ENCODE assay signal across 8 cellular contexts in the genomic region with DNA sequence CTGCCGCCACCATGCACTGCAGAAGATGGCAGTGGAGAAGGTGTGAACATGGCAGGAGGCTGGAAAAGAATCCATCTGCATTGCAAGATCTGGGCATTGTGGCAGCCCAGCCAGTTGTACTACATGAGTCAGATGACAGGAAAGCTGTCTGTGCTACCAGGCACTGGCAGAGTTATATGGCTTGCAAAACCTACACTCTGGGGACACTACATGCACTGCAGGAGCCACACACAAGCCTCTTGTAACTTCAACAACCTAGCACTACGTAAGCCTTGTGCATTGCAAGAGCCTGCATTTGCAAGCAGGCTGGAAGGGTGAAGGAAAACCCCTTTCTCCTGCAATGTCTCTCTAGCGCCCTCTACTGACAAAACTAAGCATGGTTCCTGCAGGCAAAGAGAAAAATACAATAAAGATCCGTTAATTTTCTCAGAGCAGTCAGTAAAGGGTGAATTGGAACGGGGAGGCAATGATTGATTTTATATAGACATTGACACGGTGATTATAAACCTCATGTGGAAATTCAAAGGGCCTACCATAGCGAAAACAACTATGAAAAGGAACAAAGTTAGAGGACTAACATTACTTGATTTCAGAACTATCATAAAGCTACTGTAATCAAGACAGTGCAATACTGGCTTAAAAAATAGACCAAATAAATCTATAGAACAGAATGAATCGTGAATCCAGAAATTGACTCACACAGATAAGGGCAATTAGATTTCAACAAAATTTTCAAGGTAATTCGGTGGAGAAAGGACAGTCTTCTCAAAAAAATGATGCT. TPM values are rescaled to one million over a fixed set of nuclear protein-coding genes. Genes with fewer than 3 reads are reported as not detected.
DNase-seq lines count a peak whose midpoint lies in the region; ATAC-seq, FAIRE-seq and TF ChIP-seq lines count a peak whose summit lies in the region.

No MANE protein-coding gene starts in this region.

- DNase-seq in Calu3 (peak; percentile 66), NOMO-1 (lab: John Stamatoyannopoulos, UW; ENCODE audit: unreplicated experiment in 2 of 2) (peak; percentile 67 to 80), esophagus squamous epithelium (lab: John Stamatoyannopoulos, UW) (no peak), nephron progenitor cell (peak; percentile 65), urothelium cell line (ENCODE audit: low spot score) (peak; percentile 45)
- DNase-seq in activated CD8-positive, alpha-beta memory T cell treated with anti-CD3 and anti-CD28 coated beads, Interleukin-2, amount 50 U/mL, for 24 hours (ENCODE audit: extremely low read depth) = peak; percentile 8

- H3K27ac Mint-ChIP-seq in Calu3 (ENCODE audit: unreplicated experiment) (no peak overlapping the region), nephron progenitor cell (no peak overlapping the region)

- no peaks in the 10 kb centered on the region for H3K9me3 ChIP-seq in esophagus squamous epithelium

- FAIRE-seq in urothelium cell line (lab: Jason Lieb, UNC) = no peak

- no peaks in the 10 kb centered on the region for H3K27me3 Mint-ChIP-seq in Calu3 (ENCODE audit: unreplicated experiment)
- H3K27me3 Mint-ChIP-seq in nephron progenitor cell (ENCODE audit: low read depth, poor library complexity) = peaks cover 16% of the 10 kb centered on the region

- H3K4me3 Mint-ChIP-seq in Calu3 (ENCODE audit: low read depth, unreplicated experiment) (no peak overlapping the region), nephron progenitor cell (no peak overlapping the region)

- no peaks in the 10 kb centered on the region for H3K4me1 Mint-ChIP-seq in Calu3 (ENCODE audit: low read depth, unreplicated experiment)
- peaks cover 5% of the 10 kb centered on the region for H3K4me1 Mint-ChIP-seq in nephron progenitor cell

- intact Hi-C loops in Calu3 (cut with micrococcal nuclease; ENCODE audit: unreplicated experiment) = loop anchor here (1.0 to 5.0 kb wide), 3 partner anchors 222 to 473 kb away; no protein-coding TSS in a partner anchor
- intact Hi-C loops in esophagus squamous epithelium (cut with DNase I) = no loop called here

- no peak overlapping the region for H3K4me3 ChIP-seq in esophagus squamous epithelium

- no peaks in the 10 kb centered on the region for H3K36me3 Mint-ChIP-seq in Calu3 (ENCODE audit: insufficient read depth, unreplicated experiment)
- H3K36me3 Mint-ChIP-seq in nephron progenitor cell (ENCODE audit: low read depth) = no peaks in the 10 kb centered on the region

- H3K9me3 Mint-ChIP-seq in Calu3 (ENCODE audit: low read depth, unreplicated experiment) = no peaks in the 10 kb centered on the region
- H3K9me3 Mint-ChIP-seq in nephron progenitor cell = no peaks in the 10 kb centered on the region

- ATAC-seq in GM19452 (IDR thresholded peaks at IDR 0.05; ENCODE audit: unreplicated experiment) (peak; percentile 66), HG03469 (IDR thresholded peaks at IDR 0.05; ENCODE audit: unreplicated experiment) (peak; percentile 68)

- CTCF ChIA-PET in Calu3 (lab: Charles Lee) = interaction anchor here (0.9 kb wide), 1 partner anchor 276 kb away, joined by 3 read pairs; no protein-coding TSS in a partner anchor

- no peak overlapping the region for H3K27ac ChIP-seq in esophagus squamous epithelium

- TF ChIP-seq CTCF in Calu3 (IDR thresholded peaks at IDR 0.05; ENCODE audit: unreplicated experiment) (peak; percentile 88), esophagus squamous epithelium (IDR thresholded peaks at IDR 0.05) (peak; percentile 58 to 96 (median 70)), nephron progenitor cell (IDR thresholded peaks at IDR 0.05) (peak; percentile 99)

- H3K27me3 ChIP-seq in esophagus squamous epithelium = no peaks in the 10 kb centered on the region

- WGBS in esophagus squamous epithelium, 2 donors = 21 to 22% methylated on average over 9 of the region's 9 CpGs

- no peaks in the 10 kb centered on the region for H3K4me1 ChIP-seq in esophagus squamous epithelium

- no peak for TF ChIP-seq POLR2A in esophagus squamous epithelium (IDR thresholded peaks at IDR 0.05)

- no peaks in the 10 kb centered on the region for H3K36me3 ChIP-seq in esophagus squamous epithelium

- no TSS peak for BruUV-seq in Calu3 (replicated peaks; lab: Mats Ljungman, UMichigan)

RNA-seq across cellular contexts. Expression of gene DYNLT5, which starts 26.2 kb away (rescaled TPM):
- not detected in 2 replicates for total RNA-seq in Calu3 (2022)
- total RNA-seq in esophagus squamous epithelium = 1 to 10 TPM in 1 of 4 donors, under 1 TPM in 1, not detected in 2; 0.22 to 3.1 TPM
